17 cellular contexts compared by ENCODE assay signal in the genomic region with DNA sequence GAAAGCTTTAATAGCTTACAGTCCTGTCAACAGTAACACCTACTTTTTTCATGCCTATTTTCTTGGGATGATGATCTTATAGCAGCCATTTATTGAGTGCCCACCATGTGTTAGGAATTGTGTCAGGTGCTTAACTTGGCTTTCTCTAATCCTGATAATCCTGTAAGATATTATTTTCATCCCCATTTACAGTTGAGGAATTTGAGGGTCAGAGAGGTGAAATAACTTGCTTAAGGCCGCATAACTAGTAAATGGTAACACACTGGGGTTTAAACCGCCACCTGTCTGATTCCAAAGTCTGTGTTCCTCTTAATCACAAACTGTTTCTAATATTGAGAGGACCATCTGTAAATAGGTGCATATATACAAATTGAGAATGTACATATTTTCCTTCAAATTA. TPM values are rescaled to one million over a fixed set of nuclear protein-coding genes. Genes with fewer than 3 reads are reported as not detected.
DNase-seq lines count a peak whose midpoint lies in the region; ATAC-seq, FAIRE-seq and TF ChIP-seq lines count a peak whose summit lies in the region.
"Had no signal": no experiment of that assay in that cellular context is flagged by ENCODE, and none has a peak within 500 bp of the region (broad histone marks: within the 10 kb centered on the region; RNA-seq: fewer than 3 reads in every experiment).

No MANE protein-coding gene starts in this region.

- H3K27ac Mint-ChIP-seq in WTC11 (peak overlapping the region; percentile 66; the same call in 1 of the 2 replicates), neural progenitor cell (no peak overlapping the region)
- H3K27ac Mint-ChIP-seq: CD4-positive, alpha-beta T cell had no signal

- FAIRE-seq in D721Med (lab: Jason Lieb, UNC), result peak; percentile 25
- FAIRE-seq: H54, K562 had no signal

- no peak overlapping the region for H3K4me3 ChIP-seq in Karpas-422 (ENCODE audit: low read length)
- H3K4me3 ChIP-seq in neural progenitor cell, result no peak overlapping the region
- H3K4me3 ChIP-seq: K562 had no signal

- no peaks in the 10 kb centered on the region for H3K9me2 ChIP-seq in Karpas-422 (replicated peaks; ENCODE audit: insufficient read depth, low read length)

- CTCF ChIA-PET in WTC11 (lab: Charles Lee), result interaction anchor here (1.5 kb wide), 1 partner anchor 8 kb away, joined by 4 read pairs; no protein-coding TSS in a partner anchor

- H4K20me1 ChIP-seq in Karpas-422 (ENCODE audit: insufficient read depth, low read depth, low read length), result no peaks in the 10 kb centered on the region
- H4K20me1 ChIP-seq in neural progenitor cell (ENCODE audit: low read depth), result peaks cover 72% of the 10 kb centered on the region

- ATAC-seq in WTC11 (no peak), GM18858 (IDR thresholded peaks at IDR 0.05; ENCODE audit: unreplicated experiment) (no peak)
- ATAC-seq: K562 had no signal

- peaks cover 32% of the 10 kb centered on the region for H3F3A ChIP-seq in neural progenitor cell (ENCODE audit: low read depth)

- POLR2A ChIA-PET in WTC11 (lab: Charles Lee), result no interaction called here

- H3K27ac ChIP-seq in Karpas-422 (ENCODE audit: low read length) (peak overlapping the region; percentile 60), neural progenitor cell (peak overlapping the region; percentile 3)

- H3K79me2 ChIP-seq in Karpas-422 (ENCODE audit: low read length) (peaks cover 82% of the 10 kb centered on the region), neural progenitor cell (ENCODE audit: low read depth) (peaks cover 91% of the 10 kb centered on the region)

- H3K27me3 ChIP-seq in Karpas-422 (ENCODE audit: low read length) (no peaks in the 10 kb centered on the region), neural progenitor cell (no peaks in the 10 kb centered on the region)

- H3K36me3 ChIP-seq in Karpas-422 (ENCODE audit: insufficient read depth, low read length) (peaks cover 9% of the 10 kb centered on the region), neural progenitor cell (no peaks in the 10 kb centered on the region)

- H3K4me3 Mint-ChIP-seq in WTC11 (no peak overlapping the region), neural progenitor cell (no peak overlapping the region)
- H3K4me3 Mint-ChIP-seq: CD4-positive, alpha-beta T cell had no signal

- H3K9me3 ChIP-seq in Karpas-422 (ENCODE audit: low read length) (no peaks in the 10 kb centered on the region), neural progenitor cell (ENCODE audit: low read depth) (no peaks in the 10 kb centered on the region)

- H2AFZ ChIP-seq in Karpas-422 (ENCODE audit: low read length) (no peak overlapping the region), neural progenitor cell (replicated peaks) (no peak overlapping the region)

- H3K4me2 ChIP-seq in Karpas-422 (ENCODE audit: low read depth, low read length, poor library complexity, severe bottlenecking), result peak overlapping the region; percentile 28
- peak overlapping the region; percentile 31 for H3K4me2 ChIP-seq in neural progenitor cell

- peak; percentile 27 for DNase-seq in D721Med (ENCODE audit: insufficient read length, low spot score)
- DNase-seq in Karpas-422, result no peak
- DNase-seq in WTC11 (ENCODE audit: low spot score), result no peak
- DNase-seq in neural progenitor cell (ENCODE audit: low spot score), result no peak
- no peak for DNase-seq in activated T-cell treated with anti-CD3 and anti-CD28 coated beads, Interleukin-2, amount 50 U/mL, for 48 hours
- DNase-seq in activated gamma-delta T cell treated with Interleukin-2 at 50 U/mL for 16 hours, result no peak
- DNase-seq: Calu3; CD4-positive, alpha-beta T cell; DND-41; GF-D8; NCI-H1048; NCI-H2107; SIG-M5; SW 1271 had no signal

- no peaks in the 10 kb centered on the region for H3K27me3 Mint-ChIP-seq in WTC11 (ENCODE audit: low read depth)
- H3K27me3 Mint-ChIP-seq in neural progenitor cell (ENCODE audit: insufficient read depth, low read depth), result no peaks in the 10 kb centered on the region
- H3K27me3 Mint-ChIP-seq: CD4-positive, alpha-beta T cell had no signal

- H3K4me1 Mint-ChIP-seq in WTC11, result peaks cover 58% of the 10 kb centered on the region
- peaks cover 29% of the 10 kb centered on the region for H3K4me1 Mint-ChIP-seq in neural progenitor cell

- H3K4me1 ChIP-seq in Karpas-422 (ENCODE audit: low read length), result peaks cover 70% of the 10 kb centered on the region
- peaks cover 35% of the 10 kb centered on the region for H3K4me1 ChIP-seq in neural progenitor cell

- TF ChIP-seq CTCF in D721Med (IDR thresholded peaks at IDR 0.05; ENCODE audit: insufficient read depth, missing control alignments) (no peak), WTC11 (IDR thresholded peaks at IDR 0.05) (no peak), neural progenitor cell (IDR thresholded peaks at IDR 0.05) (no peak)

- H3K9ac ChIP-seq in Karpas-422 (ENCODE audit: low read length) (peak overlapping the region; percentile 1), neural progenitor cell (no peak overlapping the region)

- H3K9me3 Mint-ChIP-seq in WTC11 (no peaks in the 10 kb centered on the region), neural progenitor cell (peaks cover 4% of the 10 kb centered on the region)
- H3K9me3 Mint-ChIP-seq: CD4-positive, alpha-beta T cell had no signal

- H3K36me3 Mint-ChIP-seq in WTC11 (peaks cover 5% of the 10 kb centered on the region), neural progenitor cell (no peaks in the 10 kb centered on the region)

TF ChIP-seq in WTC11, 78 proteins besides CTCF, POLR2A, EP300 and RAD21:
- TF ChIP-seq, protein P1, sequence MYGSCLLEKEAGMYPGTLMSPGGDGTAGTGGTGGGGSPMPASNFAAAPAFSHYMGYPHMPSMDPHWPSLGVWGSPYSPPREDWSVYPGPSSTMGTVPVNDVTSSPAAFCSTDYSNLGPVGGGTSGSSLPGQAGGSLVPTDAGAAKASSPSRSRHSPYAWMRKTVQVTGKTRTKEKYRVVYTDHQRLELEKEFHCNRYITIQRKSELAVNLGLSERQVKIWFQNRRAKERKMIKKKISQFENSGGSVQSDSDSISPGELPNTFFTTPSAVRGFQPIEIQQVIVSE (CRISPR knock-in tag; IDR thresholded peaks at IDR 0.05; ENCODE audit: borderline replicate concordance), result no peak

RNA-seq across cellular contexts. Expression of a gene that starts 55.5 kb away (rescaled TPM):
- total RNA-seq in Karpas-422 (2014; rRNA removed; shearing (Covaris generic); ENCODE audit: low replicate concordance), result 67.2 and 90.0 TPM in 2 replicates
- total RNA-seq in WTC11 (2021), result 20.2 to 25.2 TPM (median 21.5 TPM) in 3 replicates
- total RNA-seq in neural progenitor cell (ENCODE audit: low replicate concordance), result 45.6 and 64.5 TPM in 2 replicates
